20 cellular contexts compared by ENCODE assay signal in the genomic region with DNA sequence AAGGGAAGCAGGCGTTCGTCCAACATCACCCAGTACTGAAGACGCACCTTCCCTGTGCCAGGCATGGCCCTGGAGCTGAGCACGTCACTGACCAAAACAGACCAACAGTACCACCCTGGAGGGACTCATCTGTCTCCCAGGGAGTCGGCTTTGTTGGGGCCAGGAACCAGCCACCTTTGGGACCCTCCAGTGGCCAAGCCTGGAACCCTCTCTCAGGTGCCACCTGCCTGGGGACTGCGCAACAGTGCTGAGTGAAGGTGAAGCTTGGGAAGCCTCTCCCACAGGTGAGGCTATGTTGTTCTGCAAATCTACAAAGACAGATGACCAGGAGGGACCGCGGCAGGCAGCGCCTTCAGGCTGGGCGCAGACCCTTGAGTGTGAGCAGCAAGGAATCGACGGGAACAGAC.
A peak's percentile ranks its signal among the peaks of the same experiment; 100 is the strongest.
DNase-seq lines count a peak whose midpoint lies in the region; ATAC-seq and TF ChIP-seq lines count a peak whose summit lies in the region.
"Had no signal": no experiment of that assay in that cellular context is flagged by ENCODE, and none has a peak within 500 bp of the region (broad histone marks: within the 10 kb centered on the region; RNA-seq: fewer than 3 reads in every experiment).

No MANE protein-coding gene starts in this region.

- H2AFZ ChIP-seq in H9 (ENCODE audit: low read length) (no peak overlapping the region), neural progenitor cell (replicated peaks) (no peak overlapping the region)

- H3K79me1 ChIP-seq in H9 (ENCODE audit: insufficient read depth, low read depth, low read length, poor library complexity, severe bottlenecking) = no peaks in the 10 kb centered on the region

- H2BK120ac ChIP-seq in H9 (ENCODE audit: low read depth, low read length, poor library complexity, severe bottlenecking) = no peak overlapping the region

- no peak overlapping the region for H3K4me3 ChIP-seq in suprapubic skin
- H3K4me3 ChIP-seq in neural progenitor cell = no peak overlapping the region
- H3K4me3 ChIP-seq: gastroesophageal sphincter had no signal

- H3K79me2 ChIP-seq in H9 (ENCODE audit: insufficient read depth, low read length) (no peaks in the 10 kb centered on the region), neural progenitor cell (ENCODE audit: low read depth) (no peaks in the 10 kb centered on the region)

- H3K14ac ChIP-seq in H9 (ENCODE audit: insufficient read depth, low read length) = no peak overlapping the region; the same call in 1 of the 2 replicates

- no peaks in the 10 kb centered on the region for H3K36me3 Mint-ChIP-seq in activated T-cell treated with anti-CD3 and anti-CD28 coated beads, Interleukin-2, amount 50 U/mL, for 4 hours (ENCODE audit: insufficient read depth)
- H3K36me3 Mint-ChIP-seq in H9 (ENCODE audit: insufficient read depth in 1 of 3, low read depth in 3 of 3) = peaks cover 0 to 8% (median 0%) of the 10 kb centered on the region in 3 experiments; a peak in 2 of 7 replicates
- no peaks in the 10 kb centered on the region for H3K36me3 Mint-ChIP-seq in neural progenitor cell
- H3K36me3 Mint-ChIP-seq: T-cell had no signal

- no peak for TF ChIP-seq EP300 in suprapubic skin (IDR thresholded peaks at IDR 0.05)

- H3K4me3 Mint-ChIP-seq in activated T-cell treated with anti-CD3 and anti-CD28 coated beads, Interleukin-2, amount 50 U/mL, for 4 hours = no peak overlapping the region
- H3K4me3 Mint-ChIP-seq in H9 (no peak overlapping the region), neural progenitor cell (no peak overlapping the region)
- H3K4me3 Mint-ChIP-seq: activated CD4-positive, alpha-beta T cell treated with anti-CD3 and anti-CD28 coated beads, Interleukin-2, amount 10 ng/mL, durations not matched to agents 7 days and 5 days; stimulated activated naive B cell treated with anti-CD40 and anti-IgM and Interleukin-4, amounts not matched to agents 10 μg/mL and 1 μg/mL and 100 μg/mL, for 72 hours had no signal

- H3K27ac ChIP-seq in H9 (ENCODE audit: insufficient read length, low read depth, low read length) = no peak overlapping the region
- no peak overlapping the region for H3K27ac ChIP-seq in suprapubic skin
- H3K27ac ChIP-seq in neural progenitor cell = no peak overlapping the region

- no peak for TF ChIP-seq POLR2A in suprapubic skin (IDR thresholded peaks at IDR 0.05)

- no peaks in the 10 kb centered on the region for H3K23me2 ChIP-seq in H9 (ENCODE audit: insufficient read length, low read depth, low read length, poor library complexity, severe bottlenecking)

- H3K56ac ChIP-seq in H9 (ENCODE audit: insufficient read length, low read depth, low read length) = no peak overlapping the region

- H3K4ac ChIP-seq in H9 (ENCODE audit: low read depth, low read length) = no peak overlapping the region

- H4K20me1 ChIP-seq in H9 (ENCODE audit: control insufficient read depth, insufficient read depth, insufficient read length) = no peaks in the 10 kb centered on the region
- no peaks in the 10 kb centered on the region for H4K20me1 ChIP-seq in neural progenitor cell (ENCODE audit: low read depth)

- no peak overlapping the region for H2AK5ac ChIP-seq in H9 (ENCODE audit: insufficient read length, low read length)

- WGBS in H9 (ENCODE audit: extremely low coverage, insufficient read length, low lambda C conversion rate) = no CpG with 5 or more reads among the region's 12 CpGs
- 91% methylated on average over 10 of the region's 12 CpGs for WGBS in suprapubic skin

- peaks cover 19% of the 10 kb centered on the region for H3K27me3 Mint-ChIP-seq in activated T-cell treated with anti-CD3 and anti-CD28 coated beads, Interleukin-2, amount 50 U/mL, for 4 hours (ENCODE audit: low read depth)
- H3K27me3 Mint-ChIP-seq in H9 (ENCODE audit: low read depth) (peaks cover 19% of the 10 kb centered on the region), neural progenitor cell (ENCODE audit: insufficient read depth, low read depth) (peaks cover 9% of the 10 kb centered on the region)
- H3K27me3 Mint-ChIP-seq: activated CD4-positive, alpha-beta T cell treated with anti-CD3 and anti-CD28 coated beads, Interleukin-2, amount 10 ng/mL, durations not matched to agents 7 days and 5 days had no signal

- peaks cover 7% of the 10 kb centered on the region for H3K4me1 Mint-ChIP-seq in activated T-cell treated with anti-CD3 and anti-CD28 coated beads, Interleukin-2, amount 50 U/mL, for 4 hours (ENCODE audit: low read depth)
- 0 out of 4 replicates have a peak, but pooled peaks cover 0 to 2% of the 10 kb centered on the region in 2 experiments for H3K4me1 Mint-ChIP-seq in H9
- H3K4me1 Mint-ChIP-seq in neural progenitor cell = peaks cover 11% of the 10 kb centered on the region
- H3K4me1 Mint-ChIP-seq: activated CD4-positive, alpha-beta T cell treated with anti-CD3 and anti-CD28 coated beads, Interleukin-2, amount 10 ng/mL, durations not matched to agents 7 days and 5 days had no signal

- H3K27me3 ChIP-seq in H9 (ENCODE audit: insufficient read depth, low read length) (no peaks in the 10 kb centered on the region), suprapubic skin (no peaks in the 10 kb centered on the region), neural progenitor cell (no peaks in the 10 kb centered on the region)

- H3K9me3 Mint-ChIP-seq in activated T-cell treated with anti-CD3 and anti-CD28 coated beads, Interleukin-2, amount 50 U/mL, for 4 hours = peaks cover 8% of the 10 kb centered on the region
- H3K9me3 Mint-ChIP-seq in H9 (peaks cover 18 to 21% of the 10 kb centered on the region in 2 experiments), neural progenitor cell (peaks cover 18% of the 10 kb centered on the region)

- no peak overlapping the region for H2BK12ac ChIP-seq in H9 (ENCODE audit: insufficient read length, low read depth, low read length)

- no peak overlapping the region for H3K23ac ChIP-seq in H9 (ENCODE audit: insufficient read length, low read depth, low read length)

- H4K8ac ChIP-seq in H9 (replicated peaks; ENCODE audit: insufficient read length, low read depth, low read length) = no peak overlapping the region

- peaks cover 9% of the 10 kb centered on the region for H3F3A ChIP-seq in neural progenitor cell (ENCODE audit: low read depth)

- H4K5ac ChIP-seq in H9 (ENCODE audit: insufficient read length, low read depth, low read length) = no peak overlapping the region

- TF ChIP-seq CTCF in H9 (conservative IDR thresholded peaks at IDR 0.05) = no peak
- TF ChIP-seq CTCF in suprapubic skin (IDR thresholded peaks at IDR 0.05) = no peak
- no peak for TF ChIP-seq CTCF in neural progenitor cell (IDR thresholded peaks at IDR 0.05)

- no peak overlapping the region for H2BK20ac ChIP-seq in H9 (ENCODE audit: low read depth, low read length, poor library complexity, severe bottlenecking)

- H4K91ac ChIP-seq in H9 (ENCODE audit: insufficient read length, low read depth, low read length) = no peak overlapping the region

- H3K9ac ChIP-seq in H9 (ENCODE audit: extremely low read depth, insufficient read length, low read length) = no peak overlapping the region
- H3K9ac ChIP-seq in neural progenitor cell = no peak overlapping the region

- no peak overlapping the region for H3T11ph ChIP-seq in H9 (ENCODE audit: low read length)

- H3K27ac Mint-ChIP-seq in H9 (no peak overlapping the region), neural progenitor cell (no peak overlapping the region)
- H3K27ac Mint-ChIP-seq: activated CD4-positive, alpha-beta T cell treated with anti-CD3 and anti-CD28 coated beads, Interleukin-2, amount 10 ng/mL, durations not matched to agents 7 days and 5 days; activated naive CD4-positive, alpha-beta T cell treated with anti-CD3 and anti-CD28 coated beads, Interleukin-2, amount 50 U/mL, for 72 hours; stimulated activated naive B cell treated with anti-CD40 and anti-IgM and Interleukin-4, amounts not matched to agents 10 μg/mL and 1 μg/mL and 100 μg/mL, for 72 hours; T-cell had no signal

- no peak for ATAC-seq in activated T-cell treated with anti-CD3 and anti-CD28 coated beads, Interleukin-2, amount 50 U/mL, for 4 hours
- ATAC-seq in HG03378 (IDR thresholded peaks at IDR 0.05; ENCODE audit: unreplicated experiment) = no peak
- ATAC-seq: activated naive CD4-positive, alpha-beta T cell treated with anti-CD3 and anti-CD28 coated beads, Interleukin-2, amount 50 U/mL, for 72 hours; gastroesophageal sphincter; left colon; stimulated activated naive B cell treated with anti-CD40 and anti-IgM and Interleukin-4, amounts not matched to agents 10 μg/mL and 1 μg/mL and 100 μg/mL, for 72 hours; T-cell had no signal

- H3K4me2 ChIP-seq in H9 (ENCODE audit: insufficient read depth, insufficient read length, low read length) (no peak overlapping the region), neural progenitor cell (no peak overlapping the region)

- no peak overlapping the region for H2BK5ac ChIP-seq in H9 (ENCODE audit: insufficient read length, low read length)

- H3K4me1 ChIP-seq in H9 (ENCODE audit: insufficient read depth, low read length) (no peaks in the 10 kb centered on the region; the same call in 1 of the 2 replicates), suprapubic skin (peaks cover 35% of the 10 kb centered on the region), neural progenitor cell (no peaks in the 10 kb centered on the region)

- peak; percentile 3 for DNase-seq in activated T-cell treated with anti-CD3 and anti-CD28 coated beads, Interleukin-2, amount 50 U/mL, for 4 hours
- no peak for DNase-seq in activated T-cell treated with anti-CD3 and anti-CD28 coated beads for 4 hours
- peak; percentile 22 for DNase-seq in H9
- peak; percentile 81 for DNase-seq in mesenteric fat pad (ENCODE audit: low spot score)
- DNase-seq in suprapubic skin (ENCODE audit: low spot score in 2 of 2) = peak; percentile 32 to 59
- no peak for DNase-seq in neural progenitor cell (ENCODE audit: low spot score)
- DNase-seq in NCI-H526 (lab: John Stamatoyannopoulos, UW) = no peak
- DNase-seq: activated CD4-positive, alpha-beta T cell treated with anti-CD3 and anti-CD28 coated beads, Interleukin-2, amount 10 ng/mL, durations not matched to agents 7 days and 5 days; AML-193; hippocampal formation; mesenchymal stem cell; NCI-H2107; NCI-H446; NCI-H774; stimulated activated naive B cell treated with anti-CD40 and anti-IgM and Interleukin-4, amounts not matched to agents 10 μg/mL and 1 μg/mL and 100 μg/mL, for 72 hours had no signal

- no peak overlapping the region for H3K18ac ChIP-seq in H9 (ENCODE audit: insufficient read length, low read depth, low read length)

- H2BK15ac ChIP-seq in H9 (ENCODE audit: low read depth, low read length) = no peak overlapping the region

- no peaks in the 10 kb centered on the region for H3K36me3 ChIP-seq in suprapubic skin
- no peaks in the 10 kb centered on the region for H3K36me3 ChIP-seq in neural progenitor cell
- H3K36me3 ChIP-seq: gastroesophageal sphincter had no signal

- H3K9me3 ChIP-seq in H9 (ENCODE audit: control insufficient read depth, low read depth, low read length) (no peaks in the 10 kb centered on the region), suprapubic skin (peaks cover 5% of the 10 kb centered on the region), neural progenitor cell (ENCODE audit: low read depth) (no peaks in the 10 kb centered on the region)

Comparison
In these comparisons a context has a peak if more than half of its experiments do, and no peak if none do; other contexts are left out.
1. DNase-seq: peak in activated T-cell treated with anti-CD3 and anti-CD28 coated beads, Interleukin-2, amount 50 U/mL, for 4 hours (single experiment), H9 (single experiment), mesenteric fat pad (single experiment) and suprapubic skin (2 of 2); none in activated T-cell treated with anti-CD3 and anti-CD28 coated beads for 4 hours (single experiment), neural progenitor cell (single experiment) and NCI-H526 (0 of 2).